Comparison of ENCODE assay signal across 19 cellular contexts in genomic region chr2:201327678-201328077, GRCh38. TPM values are rescaled to one million over a fixed set of nuclear protein-coding genes. Genes with fewer than 3 reads are reported as not detected.
DNase-seq lines count a peak whose midpoint lies in the region; ATAC-seq lines count a peak whose summit lies in the region.
"Had no signal": no experiment of that assay in that cellular context is flagged by ENCODE, and none has a peak within 500 bp of the region (broad histone marks: within the 10 kb centered on the region; RNA-seq: fewer than 3 reads in every experiment).

No MANE protein-coding gene starts in this region.

- no peak for DNase-seq in stimulated activated naive CD8-positive, alpha-beta T cell treated with anti-CD3 and anti-CD28 coated beads, Interleukin-15, Interleukin-2, amounts not matched to agents 100 U/mL and 50 U/mL, for 24 hours
- no peak for DNase-seq in stimulated activated naive CD8-positive, alpha-beta T cell treated with anti-CD3 and anti-CD28 coated beads, Interleukin-15, amount 100 ng/mL, for 72 hours
- DNase-seq in H4 (ENCODE audit: low spot score): peak; percentile 22
- DNase-seq in stimulated activated effector memory CD8-positive, alpha-beta T cell treated with anti-CD3 and anti-CD28 coated beads, Interleukin-12 subunit alpha, Interleukin-12 subunit beta, amount 100 ng/mL, for 72 hours (ENCODE audit: low spot score in 2 of 2): no peak
- DNase-seq in effector CD4-positive, alpha-beta T cell: no peak
- DNase-seq in activated naive CD4-positive, alpha-beta T cell treated with anti-CD3 and anti-CD28 coated beads, Interleukin-2, amount 50 U/mL, for 72 hours (ENCODE audit: low spot score in 2 of 2): no peak
- DNase-seq: 8988T; ACHN; BE2C; C1 segment of cervical spinal cord; Caco-2; Calu3; CD4-positive, alpha-beta T cell; CD8-positive, alpha-beta T cell; DMS79 treated with DMSO at 0.1 percent for 48 hours; GF-D8 had no signal

- H3K9me3 Mint-ChIP-seq in stimulated activated naive CD8-positive, alpha-beta T cell treated with anti-CD3 and anti-CD28 coated beads, Interleukin-15, amount 100 ng/mL, for 72 hours: peaks cover 36 to 44% of the 10 kb centered on the region in 2 donors
- H3K9me3 Mint-ChIP-seq in activated T-helper 17 cell treated with anti-CD3 and anti-CD28 coated beads, Interleukin-2, amount 50 U/mL, for 72 hours: peaks cover 23% of the 10 kb centered on the region
- peaks cover 23% of the 10 kb centered on the region for H3K9me3 Mint-ChIP-seq in stimulated activated effector memory CD8-positive, alpha-beta T cell treated with anti-CD3 and anti-CD28 coated beads, Interleukin-12 subunit alpha, Interleukin-12 subunit beta, amount 100 ng/mL, for 72 hours
- H3K9me3 Mint-ChIP-seq in activated naive CD4-positive, alpha-beta T cell treated with anti-CD3 and anti-CD28 coated beads, Interleukin-2, amount 50 U/mL, for 72 hours: peaks cover 11 to 23% of the 10 kb centered on the region in 2 donors

- peaks cover 5% of the 10 kb centered on the region for H3K4me1 Mint-ChIP-seq in stimulated activated naive CD8-positive, alpha-beta T cell treated with anti-CD3 and anti-CD28 coated beads, Interleukin-15, amount 100 ng/mL, for 72 hours
- peaks cover 4% of the 10 kb centered on the region for H3K4me1 Mint-ChIP-seq in activated T-helper 17 cell treated with anti-CD3 and anti-CD28 coated beads, Interleukin-2, amount 50 U/mL, for 72 hours
- peaks cover 5% of the 10 kb centered on the region for H3K4me1 Mint-ChIP-seq in stimulated activated effector memory CD8-positive, alpha-beta T cell treated with anti-CD3 and anti-CD28 coated beads, Interleukin-12 subunit alpha, Interleukin-12 subunit beta, amount 100 ng/mL, for 72 hours
- H3K4me1 Mint-ChIP-seq: CD14-positive monocyte had no signal

- peak; percentile 28 for ATAC-seq in stimulated activated naive CD8-positive, alpha-beta T cell treated with anti-CD3 and anti-CD28 coated beads, Interleukin-15, Interleukin-2, amounts not matched to agents 100 U/mL and 50 U/mL, for 24 hours
- ATAC-seq in stimulated activated naive CD8-positive, alpha-beta T cell treated with anti-CD3 and anti-CD28 coated beads, Interleukin-15, amount 100 ng/mL, for 72 hours: no peak
- ATAC-seq in activated T-helper 17 cell treated with anti-CD3 and anti-CD28 coated beads, Interleukin-2, amount 50 U/mL, for 72 hours (replicated peaks): peak; percentile 71
- ATAC-seq in stimulated activated effector memory CD8-positive, alpha-beta T cell treated with anti-CD3 and anti-CD28 coated beads, Interleukin-12 subunit alpha, Interleukin-12 subunit beta, amount 100 ng/mL, for 72 hours: peak; percentile 54
- no peak for ATAC-seq in GM21529 (IDR thresholded peaks at IDR 0.05; ENCODE audit: unreplicated experiment)
- no peak for ATAC-seq in activated naive CD4-positive, alpha-beta T cell treated with anti-CD3 and anti-CD28 coated beads, Interleukin-2, amount 50 U/mL, for 72 hours
- ATAC-seq: CD8-positive, alpha-beta T cell had no signal

- peaks cover 12% of the 10 kb centered on the region for H3K36me3 Mint-ChIP-seq in activated T-helper 17 cell treated with anti-CD3 and anti-CD28 coated beads, Interleukin-2, amount 50 U/mL, for 72 hours (ENCODE audit: low read depth)
- H3K36me3 Mint-ChIP-seq in stimulated activated effector memory CD8-positive, alpha-beta T cell treated with anti-CD3 and anti-CD28 coated beads, Interleukin-12 subunit alpha, Interleukin-12 subunit beta, amount 100 ng/mL, for 72 hours: no peaks in the 10 kb centered on the region
- peaks cover 27 to 36% of the 10 kb centered on the region in 2 donors for H3K36me3 Mint-ChIP-seq in activated naive CD4-positive, alpha-beta T cell treated with anti-CD3 and anti-CD28 coated beads, Interleukin-2, amount 50 U/mL, for 72 hours
- H3K36me3 Mint-ChIP-seq: CD14-positive monocyte had no signal

- no peak overlapping the region for H3K27ac Mint-ChIP-seq in stimulated activated naive CD8-positive, alpha-beta T cell treated with anti-CD3 and anti-CD28 coated beads, Interleukin-15, amount 100 ng/mL, for 72 hours
- no peak overlapping the region for H3K27ac Mint-ChIP-seq in activated T-helper 17 cell treated with anti-CD3 and anti-CD28 coated beads, Interleukin-2, amount 50 U/mL, for 72 hours
- H3K27ac Mint-ChIP-seq in stimulated activated effector memory CD8-positive, alpha-beta T cell treated with anti-CD3 and anti-CD28 coated beads, Interleukin-12 subunit alpha, Interleukin-12 subunit beta, amount 100 ng/mL, for 72 hours: no peak overlapping the region
- H3K27ac Mint-ChIP-seq in activated naive CD4-positive, alpha-beta T cell treated with anti-CD3 and anti-CD28 coated beads, Interleukin-2, amount 50 U/mL, for 72 hours: no peak overlapping the region
- H3K27ac Mint-ChIP-seq: CD14-positive monocyte; CD4-positive, alpha-beta T cell; CD8-positive, alpha-beta T cell had no signal

- H3K4me3 Mint-ChIP-seq in stimulated activated naive CD8-positive, alpha-beta T cell treated with anti-CD3 and anti-CD28 coated beads, Interleukin-15, amount 100 ng/mL, for 72 hours: no peak overlapping the region
- H3K4me3 Mint-ChIP-seq in activated T-helper 17 cell treated with anti-CD3 and anti-CD28 coated beads, Interleukin-2, amount 50 U/mL, for 72 hours: no peak overlapping the region
- H3K4me3 Mint-ChIP-seq in stimulated activated effector memory CD8-positive, alpha-beta T cell treated with anti-CD3 and anti-CD28 coated beads, Interleukin-12 subunit alpha, Interleukin-12 subunit beta, amount 100 ng/mL, for 72 hours: no peak overlapping the region
- H3K4me3 Mint-ChIP-seq: CD14-positive monocyte; CD4-positive, alpha-beta T cell; CD8-positive, alpha-beta T cell had no signal

- no peaks in the 10 kb centered on the region for H3K27me3 Mint-ChIP-seq in stimulated activated naive CD8-positive, alpha-beta T cell treated with anti-CD3 and anti-CD28 coated beads, Interleukin-15, amount 100 ng/mL, for 72 hours
- no peaks in the 10 kb centered on the region for H3K27me3 Mint-ChIP-seq in activated T-helper 17 cell treated with anti-CD3 and anti-CD28 coated beads, Interleukin-2, amount 50 U/mL, for 72 hours
- H3K27me3 Mint-ChIP-seq: CD4-positive, alpha-beta T cell had no signal

RNA-seq across cellular contexts. Expression of gene FLACC1, which starts 29.5 kb away (rescaled TPM):
- 0.23 TPM in 1 of 2 replicates, not detected in the other for total RNA-seq in H4 (2014; rRNA removed; shearing (Covaris generic))
- total RNA-seq in activated T-helper 17 cell treated with anti-CD3 and anti-CD28 coated beads, Interleukin-2, amount 50 U/mL, for 72 hours: 1 to 10 TPM; 1.1 to 2.1 TPM
- total RNA-seq in activated naive CD4-positive, alpha-beta T cell treated with anti-CD3 and anti-CD28 coated beads, Interleukin-2, amount 50 U/mL, for 72 hours: 1 to 10 TPM in 1 of 2 donors, under 1 TPM in 1; 0.43 to 1.0 TPM

Comparison
In these comparisons a context has a peak if more than half of its experiments do, and no peak if none do; other contexts are left out.
1. ATAC-seq: peak in stimulated activated naive CD8-positive, alpha-beta T cell treated with anti-CD3 and anti-CD28 coated beads, Interleukin-15, Interleukin-2, amounts not matched to agents 100 U/mL and 50 U/mL, for 24 hours (single experiment), activated T-helper 17 cell treated with anti-CD3 and anti-CD28 coated beads, Interleukin-2, amount 50 U/mL, for 72 hours (single experiment) and stimulated activated effector memory CD8-positive, alpha-beta T cell treated with anti-CD3 and anti-CD28 coated beads, Interleukin-12 subunit alpha, Interleukin-12 subunit beta, amount 100 ng/mL, for 72 hours (single experiment); none in stimulated activated naive CD8-positive, alpha-beta T cell treated with anti-CD3 and anti-CD28 coated beads, Interleukin-15, amount 100 ng/mL, for 72 hours (single experiment), GM21529 (single experiment) and activated naive CD4-positive, alpha-beta T cell treated with anti-CD3 and anti-CD28 coated beads, Interleukin-2, amount 50 U/mL, for 72 hours (0 of 2).